Comparison of ENCODE assay signal across 8 cellular contexts in genomic region chr7:98252655-98253054, GRCh38. TPM values are rescaled to one million over a fixed set of nuclear protein-coding genes. Genes with fewer than 3 reads are reported as not detected.
DNase-seq lines count a peak whose midpoint lies in the region; ATAC-seq and TF ChIP-seq lines count a peak whose summit lies in the region.

No MANE protein-coding gene starts in this region.

- H3K36me3 ChIP-seq in DOHH2 (ENCODE audit: control insufficient read depth, low read length) (peaks cover 2% of the 10 kb centered on the region; the same call in 1 of the 2 replicates), OCI-LY3 (replicated peaks; ENCODE audit: low read depth, low read length) (no peaks in the 10 kb centered on the region), ovary (no peaks in the 10 kb centered on the region)

- H3K9me2 ChIP-seq in DOHH2 (replicated peaks; ENCODE audit: control insufficient read depth, low read length) = no peaks in the 10 kb centered on the region

- no peak overlapping the region for H3K27ac ChIP-seq in DOHH2 (ENCODE audit: low read depth, low read length)
- H3K27ac ChIP-seq in OCI-LY3 (ENCODE audit: low read length) = no peak overlapping the region
- no peak overlapping the region for H3K27ac ChIP-seq in ovary

- H3K4me2 ChIP-seq in DOHH2 (ENCODE audit: low read length) (peak overlapping the region; percentile 96), OCI-LY3 (ENCODE audit: low read length) (peak overlapping the region; percentile 80)

- H3K9ac ChIP-seq in OCI-LY3 (ENCODE audit: low read length) = peak overlapping the region; percentile 59

- H3K9me3 ChIP-seq in DOHH2 (ENCODE audit: control insufficient read depth, insufficient read depth, low read length) (no peaks in the 10 kb centered on the region), OCI-LY3 (ENCODE audit: insufficient read depth, low read length) (no peaks in the 10 kb centered on the region), ovary (no peaks in the 10 kb centered on the region)

- H3K4me3 ChIP-seq in DOHH2 (ENCODE audit: low read length) (peak overlapping the region; percentile 86), OCI-LY3 (ENCODE audit: low read length) (peak overlapping the region; percentile 89), epithelial cell of esophagus (ENCODE audit: low read length) (peak overlapping the region; percentile 74), ovary (peak overlapping the region; percentile 85)

- no peak for ATAC-seq in GM21360 (IDR thresholded peaks at IDR 0.05; ENCODE audit: unreplicated experiment)

- DNase-seq in epithelial cell of esophagus (ENCODE audit: low read depth) (peak; percentile 10), ovary (no peak), cortex of kidney (lab: John Stamatoyannopoulos, UW) (no peak), HUDEP-2 (lab: John Stamatoyannopoulos, UW; ENCODE audit: unreplicated experiment in 76 of 76) (no peak)
- DNase-seq in activated CD8-positive, alpha-beta memory T cell treated with anti-CD3 and anti-CD28 coated beads, Interleukin-2, amount 50 U/mL, for 4 hours = no peak

- H3K27me3 ChIP-seq in DOHH2 (ENCODE audit: control insufficient read depth, low read length) (no peaks in the 10 kb centered on the region), OCI-LY3 (ENCODE audit: low read depth, low read length) (no peaks in the 10 kb centered on the region), ovary (no peaks in the 10 kb centered on the region)

- TF ChIP-seq POLR2A in ovary (IDR thresholded peaks at IDR 0.05) = no peak

- H3K4me1 ChIP-seq in DOHH2 (ENCODE audit: control insufficient read depth, low read length) (peaks cover 42% of the 10 kb centered on the region), OCI-LY3 (ENCODE audit: low read length) (peaks cover 19% of the 10 kb centered on the region), ovary (ENCODE audit: insufficient read depth) (peaks cover 10% of the 10 kb centered on the region)

- WGBS in ovary, 3 donors = 53 to 61% (median 57%) methylated on average over 14 of the region's 14 CpGs

- H4K20me1 ChIP-seq in DOHH2 (ENCODE audit: control insufficient read depth, insufficient read depth, low read depth, low read length) (no peaks in the 10 kb centered on the region), OCI-LY3 (ENCODE audit: insufficient read depth, low read length) (no peaks in the 10 kb centered on the region)

- peaks cover 16% of the 10 kb centered on the region for H3F3A ChIP-seq in DOHH2 (ENCODE audit: control insufficient read depth, insufficient read depth)

- H2AFZ ChIP-seq in OCI-LY3 (ENCODE audit: low read depth, low read length) = peak overlapping the region; percentile 83

- TF ChIP-seq CTCF in DOHH2 (IDR thresholded peaks at IDR 0.05; ENCODE audit: low read depth, low read length, poor library complexity, severe bottlenecking) = no peak
- no peak for TF ChIP-seq CTCF in OCI-LY3 (IDR thresholded peaks at IDR 0.05; ENCODE audit: low read depth, low read length)
- TF ChIP-seq CTCF in epithelial cell of esophagus (IDR thresholded peaks at IDR 0.05; ENCODE audit: insufficient read depth, low read depth, low read length, missing control alignments) = no peak
- TF ChIP-seq CTCF in ovary (IDR thresholded peaks at IDR 0.05) = no peak

- intact Hi-C loops in ovary (cut with DNase I) = no loop called here

- peaks cover 11% of the 10 kb centered on the region for H3K79me2 ChIP-seq in DOHH2 (ENCODE audit: control insufficient read depth, low read length)
- peaks cover 7% of the 10 kb centered on the region for H3K79me2 ChIP-seq in OCI-LY3 (ENCODE audit: low read length)

- no peak for TF ChIP-seq EP300 in ovary (IDR thresholded peaks at IDR 0.05)

RNA-seq across cellular contexts. Expression of gene TECPR1, which starts 0.6 kb away (rescaled TPM):
- 10 to 100 TPM in 6 of 7 donors, 1 to 10 TPM in 1; 5.5 to 28.1 (median 21.5) TPM for total RNA-seq in ovary
- 1 to 10 TPM; 4.2 to 8.6 TPM for polyA plus RNA-seq in ovary

RNA-seq across cellular contexts. Expression of gene BRI3, which starts 28.8 kb away (rescaled TPM):
- 100 to 1,000 TPM in 5 of 7 donors, 10 to 100 TPM in 2; 19.9 to 161 (median 133) TPM for total RNA-seq in ovary
- 100 to 1,000 TPM; 101 to 149 TPM for polyA plus RNA-seq in ovary

RNA-seq across cellular contexts. Expression of gene BHLHA15, which starts 41.4 kb away (rescaled TPM):
- total RNA-seq in ovary = under 1 TPM in 2 of 7 donors, not detected in 5; 0.34 to 0.54 TPM
- not detected for polyA plus RNA-seq in ovary
